ENCODE assay signal across 1 cellular context in genomic region chr14:96198430-96199133, GRCh38.
TF ChIP-seq lines count a peak whose summit lies in the region.

No MANE protein-coding gene starts in this region.

TF ChIP-seq in H1, 55 proteins besides CTCF, POLR2A, EP300 and RAD21 (continued from another document):
- TF ChIP-seq BCL11A (IDR thresholded peaks at IDR 0.05; ENCODE audit: low read depth in 2 of 2, low read length in 2 of 2) (no peak), NANOG (IDR thresholded peaks at IDR 0.05; ENCODE audit: insufficient read depth, low read depth, low read length, poor library complexity, severe bottlenecking) (no peak), RBBP5 (IDR thresholded peaks at IDR 0.05; ENCODE audit: borderline replicate concordance, low read depth, low read length) (no peak), RNF2 (IDR thresholded peaks at IDR 0.05; ENCODE audit: borderline replicate concordance, low read depth, low read length, missing control alignments, poor library complexity, severe bottlenecking) (no peak), TAF1 (IDR thresholded peaks at IDR 0.05; ENCODE audit: low read depth, low read length) (no peak), BACH1 (IDR thresholded peaks at IDR 0.05; ENCODE audit: low read length) (no peak), CBX5 (IDR thresholded peaks at IDR 0.05; ENCODE audit: low read depth, low read length) (no peak), SP1 (IDR thresholded peaks at IDR 0.05; ENCODE audit: low read depth, low read length) (no peak), HDAC2 (IDR thresholded peaks at IDR 0.05; ENCODE audit: borderline replicate concordance in 1 of 2, low read depth in 2 of 2, low read length in 2 of 2) (no peak)
TF ChIP-seq in H1: peak in this region for 0.
